ENCODE assay signal across 8 cellular contexts in the genomic region with DNA sequence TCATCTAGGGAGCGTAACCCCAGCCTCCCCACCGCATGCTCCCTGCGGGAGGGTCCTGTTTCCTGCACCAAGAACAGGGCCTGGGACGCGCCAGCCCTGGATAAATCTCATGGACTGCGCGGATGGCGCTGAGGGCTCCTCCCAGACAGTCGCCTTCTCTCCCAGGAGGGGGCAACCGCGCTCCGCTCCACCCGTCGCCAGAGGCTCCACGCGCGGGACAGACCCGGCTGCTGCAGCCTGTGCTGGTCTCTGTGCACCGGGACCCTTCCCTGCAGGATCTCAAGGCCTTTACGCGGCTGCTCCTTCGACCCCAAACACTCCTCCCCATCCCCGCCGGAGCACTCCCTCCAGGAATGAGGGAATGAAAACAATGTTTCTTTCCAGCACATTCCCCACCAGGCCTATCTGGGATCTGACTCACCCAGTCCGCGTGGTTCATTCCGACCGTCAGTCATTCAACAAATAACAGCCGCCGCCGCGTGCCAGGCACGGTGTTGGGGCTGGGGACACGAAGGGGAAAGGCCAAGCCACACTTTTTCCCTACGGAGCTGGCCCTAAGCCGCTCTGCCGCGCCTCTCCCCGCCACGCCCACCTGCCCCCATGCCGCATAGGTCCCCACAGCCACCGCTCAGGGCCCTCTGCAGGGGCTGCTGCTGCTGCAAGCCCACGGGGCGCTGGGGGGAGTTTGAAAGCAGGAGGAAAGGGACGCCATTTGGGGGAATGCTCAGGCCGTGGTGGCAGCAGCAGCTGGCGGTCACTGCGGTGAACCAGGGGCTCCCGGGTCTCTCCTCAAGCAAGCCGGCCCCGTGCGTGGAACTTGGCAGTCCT. TPM values are rescaled to one million over a fixed set of nuclear protein-coding genes. Genes with fewer than 3 reads are reported as not detected.
A peak's percentile ranks its signal among the peaks of the same experiment; 100 is the strongest.
DNase-seq lines count a peak whose midpoint lies in the region; ATAC-seq and TF ChIP-seq lines count a peak whose summit lies in the region.

No MANE protein-coding gene starts in this region.

- peaks cover 4% of the 10 kb centered on the region for H3K4me1 ChIP-seq in foreskin keratinocyte

- CTCF ChIA-PET in AG04450 (lab: Charles Lee), result interaction anchor here (1.0 to 6.0 kb wide), 4 partner anchors 9 to 94 kb away, joined by 3 to 103 read pairs (median 34); no protein-coding TSS in a partner anchor
- CTCF ChIA-PET in activated CD4-positive, alpha-beta memory T cell treated with anti-CD3 and anti-CD28 coated beads, Interleukin-2, amount 10 ng/mL, durations not matched to agents 7 days and 5 days (lab: Charles Lee), result interaction anchor here (0.7 to 1.9 kb wide), 3 partner anchors 90 to 94 kb away, joined by 3 to 6 read pairs (median 4); no protein-coding TSS in a partner anchor

- H3K27me3 ChIP-seq in AG04450 (ENCODE audit: control insufficient read depth, insufficient read depth, low read length) (peaks cover 50% of the 10 kb centered on the region), foreskin keratinocyte (peaks cover 22% of the 10 kb centered on the region)

- H3K27ac ChIP-seq in AG04450 (ENCODE audit: low read depth, low read length) (no peak overlapping the region), foreskin keratinocyte (no peak overlapping the region)

- H3K4me1 Mint-ChIP-seq in nephron, result peaks cover 43% of the 10 kb centered on the region
- peaks cover 12% of the 10 kb centered on the region for H3K4me1 Mint-ChIP-seq in activated CD4-positive, alpha-beta memory T cell treated with anti-CD3 and anti-CD28 coated beads, Interleukin-2, amount 10 ng/mL, durations not matched to agents 7 days and 5 days

- peaks cover 2% of the 10 kb centered on the region for H3K36me3 Mint-ChIP-seq in nephron (ENCODE audit: low read depth)
- no peaks in the 10 kb centered on the region for H3K36me3 Mint-ChIP-seq in activated CD4-positive, alpha-beta memory T cell treated with anti-CD3 and anti-CD28 coated beads, Interleukin-2, amount 10 ng/mL, durations not matched to agents 7 days and 5 days (ENCODE audit: low read depth)

- DNase-seq in AG04450 (ENCODE audit: low read depth, low spot score), result no peak
- peak; percentile 28 for DNase-seq in LHCN-M2 (ENCODE audit: low read depth)
- no peak for DNase-seq in foreskin keratinocyte
- DNase-seq in UCSD-AML1 (lab: John Stamatoyannopoulos, UW; ENCODE audit: unreplicated experiment), result no peak
- no peak for DNase-seq in effector CD4-positive, alpha-beta T cell
- no peak for DNase-seq in activated CD4-positive, alpha-beta memory T cell treated with anti-CD3 and anti-CD28 coated beads, Interleukin-2, amount 10 ng/mL, durations not matched to agents 7 days and 5 days

- H3K27me3 Mint-ChIP-seq in nephron (ENCODE audit: low read depth), result peaks cover 39% of the 10 kb centered on the region
- H3K27me3 Mint-ChIP-seq in activated CD4-positive, alpha-beta memory T cell treated with anti-CD3 and anti-CD28 coated beads, Interleukin-2, amount 10 ng/mL, durations not matched to agents 7 days and 5 days, result peaks cover 77% of the 10 kb centered on the region

- POLR2A ChIA-PET in AG04450 (lab: Yijun Ruan, JAX), result interaction anchor here (0.6 to 0.8 kb wide), 2 partner anchors 38 to 201 kb away, joined by 3 to 4 read pairs; no protein-coding TSS in a partner anchor
- POLR2A ChIA-PET in activated CD4-positive, alpha-beta memory T cell treated with anti-CD3 and anti-CD28 coated beads, Interleukin-2, amount 10 ng/mL, durations not matched to agents 7 days and 5 days (lab: Charles Lee), result no interaction called here

- no peak overlapping the region for H3K4me3 ChIP-seq in AG04450 (ENCODE audit: low read depth, low read length)

- H3K9me3 Mint-ChIP-seq in nephron, result no peaks in the 10 kb centered on the region
- no peaks in the 10 kb centered on the region for H3K9me3 Mint-ChIP-seq in activated CD4-positive, alpha-beta memory T cell treated with anti-CD3 and anti-CD28 coated beads, Interleukin-2, amount 10 ng/mL, durations not matched to agents 7 days and 5 days

- TF ChIP-seq CTCF in AG04450 (IDR thresholded peaks at IDR 0.05; ENCODE audit: low read depth, low read length) (peak; percentile 37), foreskin keratinocyte (conservative IDR thresholded peaks at IDR 0.05) (peak; percentile 37), nephron (IDR thresholded peaks at IDR 0.05; ENCODE audit: unreplicated experiment in 3 of 3) (peak; percentile 35 to 53 (median 40))

- ATAC-seq in foreskin keratinocyte (no peak), HG02798 (IDR thresholded peaks at IDR 0.05; ENCODE audit: poor library complexity, unreplicated experiment) (no peak)

- H3K9me3 ChIP-seq in AG04450 (ENCODE audit: control insufficient read depth, insufficient read depth, low read length), result peaks cover 16% of the 10 kb centered on the region; the same call in 1 of the 2 replicates

- peak overlapping the region; percentile 52 to 80 (median 79) for H3K27ac Mint-ChIP-seq in nephron
- H3K27ac Mint-ChIP-seq in activated CD4-positive, alpha-beta memory T cell treated with anti-CD3 and anti-CD28 coated beads, Interleukin-2, amount 10 ng/mL, durations not matched to agents 7 days and 5 days, result no peak overlapping the region

- H3K4me3 Mint-ChIP-seq in nephron, result peak overlapping the region; percentile 59 to 78 (median 73)
- no peak overlapping the region for H3K4me3 Mint-ChIP-seq in activated CD4-positive, alpha-beta memory T cell treated with anti-CD3 and anti-CD28 coated beads, Interleukin-2, amount 10 ng/mL, durations not matched to agents 7 days and 5 days

RNA-seq across cellular contexts. Expression of gene PNMA8B, which starts 6.0 kb away (rescaled TPM):
- polyA plus RNA-seq in AG04450 (2011; rRNA removed) (0.17 and 0.24 TPM in 2 replicates), foreskin keratinocyte (0.03 TPM in 2 replicates)
- 0.26 and 0.37 TPM in 2 replicates for polyA minus RNA-seq in AG04450 (2011; rRNA and poly(A)+ RNA removed)
- total RNA-seq in LHCN-M2 (2014; rRNA removed) (0.19 TPM in 1 of 2 replicates, not detected in the other), foreskin keratinocyte (0.07 and 0.10 TPM in 2 replicates)
- polyA plus RNA-seq in LHCN-M2 (2012), result 0.04 TPM
- total RNA-seq in activated CD4-positive, alpha-beta memory T cell treated with anti-CD3 and anti-CD28 coated beads, Interleukin-2, amount 10 ng/mL, durations not matched to agents 7 days and 5 days, result under 1 TPM; 0.05 TPM

RNA-seq across cellular contexts. Expression of gene PNMA8A, which starts 18.3 kb away (rescaled TPM):
- polyA plus RNA-seq in AG04450 (2011; rRNA removed) (4.0 and 4.2 TPM in 2 replicates), foreskin keratinocyte (0.71 and 0.88 TPM in 2 replicates)
- 1.9 and 2.7 TPM in 2 replicates for polyA minus RNA-seq in AG04450 (2011; rRNA and poly(A)+ RNA removed)
- total RNA-seq in LHCN-M2 (2014; rRNA removed) (74.8 and 80.1 TPM in 2 replicates), foreskin keratinocyte (1.4 TPM in 2 replicates)
- polyA plus RNA-seq in LHCN-M2 (2012), result 23.7 TPM
- total RNA-seq in activated CD4-positive, alpha-beta memory T cell treated with anti-CD3 and anti-CD28 coated beads, Interleukin-2, amount 10 ng/mL, durations not matched to agents 7 days and 5 days, result not detected

Comparison
In these comparisons a context has a peak if more than half of its experiments do, and no peak if none do; other contexts are left out.
1. RNA of gene PNMA8A, which starts 18.3 kb away (total RNA-seq): 74.8 to 80.1 TPM in LHCN-M2; 1.4 TPM in foreskin keratinocyte and not detected in activated CD4-positive, alpha-beta memory T cell treated with anti-CD3 and anti-CD28 coated beads, Interleukin-2, amount 10 ng/mL, durations not matched to agents 7 days and 5 days; every median in the first group is over 10 times any median in the second.
2. Peak in every context shown above with its lines, with median percentiles within 50 percentile points of each other: CTCF ChIP-seq.